In genomic region chr12:69510176-69510827, GRCh38 we compare ENCODE assay signal across 16 cellular contexts. TPM values are rescaled to one million over a fixed set of nuclear protein-coding genes. Genes with fewer than 3 reads are reported as not detected.
DNase-seq lines count a peak whose midpoint lies in the region; TF ChIP-seq lines count a peak whose summit lies in the region.
"Had no signal": no experiment of that assay in that cellular context is flagged by ENCODE, and none has a peak within 500 bp of the region (broad histone marks: within the 10 kb centered on the region; RNA-seq: fewer than 3 reads in every experiment).

No MANE protein-coding gene starts in this region.

- peak overlapping the region; percentile 25 for H3K4me2 ChIP-seq in neural progenitor cell

- peaks cover 100% of the 10 kb centered on the region for H3K79me2 ChIP-seq in neural progenitor cell (ENCODE audit: low read depth)

- H3K4me3 Mint-ChIP-seq in neural progenitor cell = no peak overlapping the region
- H3K4me3 Mint-ChIP-seq: activated naive CD8-positive, alpha-beta T cell treated with anti-CD3 and anti-CD28 coated beads, Interleukin-2, amount 10 ng/mL, durations not matched to agents 7 days and 5 days had no signal

- H3K36me3 ChIP-seq in neural progenitor cell = no peaks in the 10 kb centered on the region
- H3K36me3 ChIP-seq: esophagus muscularis mucosa, lower lobe of right lung, uterus had no signal

- no peak overlapping the region for H3K9ac ChIP-seq in neural progenitor cell

- H2AFZ ChIP-seq in neural progenitor cell (replicated peaks) = no peak overlapping the region

- H3K4me1 ChIP-seq in neural progenitor cell = peaks cover 43% of the 10 kb centered on the region

- H3F3A ChIP-seq in neural progenitor cell (ENCODE audit: low read depth) = no peaks in the 10 kb centered on the region

- DNase-seq in DMS79 (lab: John Stamatoyannopoulos, UW) (peak; percentile 10), LNCaP clone FGC (ENCODE audit: low read depth) (peak; percentile 77), neural progenitor cell (ENCODE audit: low spot score) (no peak), GM19238 (ENCODE audit: insufficient read length, low spot score) (no peak), NCI-H1694 (lab: John Stamatoyannopoulos, UW) (no peak), NCI-H526 treated with DMSO at 0.1 percent for 48 hours (lab: John Stamatoyannopoulos, UW) (no peak)
- DNase-seq: activated naive CD8-positive, alpha-beta T cell treated with anti-CD3 and anti-CD28 coated beads, Interleukin-2, amount 10 ng/mL, durations not matched to agents 7 days and 5 days; dorsolateral prefrontal cortex; GF-D8; lower lobe of right lung; PC-3; stimulated activated CD4-positive, alpha-beta T cell treated with anti-CD3 and anti-CD28 coated beads, Interleukin-2, amount 100 ng/mL, for 24 hours; uterus had no signal

- no peaks in the 10 kb centered on the region for H3K9me3 ChIP-seq in neural progenitor cell (ENCODE audit: low read depth)
- H3K9me3 ChIP-seq: esophagus muscularis mucosa, lower lobe of right lung, uterus had no signal

- H3K27me3 ChIP-seq in neural progenitor cell = no peaks in the 10 kb centered on the region
- H3K27me3 ChIP-seq: dorsolateral prefrontal cortex, esophagus muscularis mucosa, uterus had no signal

- no peaks in the 10 kb centered on the region for H3K36me3 Mint-ChIP-seq in neural progenitor cell

- H3K27ac Mint-ChIP-seq in neural progenitor cell = peak overlapping the region; percentile 9
- H3K27ac Mint-ChIP-seq: activated naive CD8-positive, alpha-beta T cell treated with anti-CD3 and anti-CD28 coated beads, Interleukin-2, amount 10 ng/mL, durations not matched to agents 7 days and 5 days had no signal

- H3K4me3 ChIP-seq in LNCaP clone FGC (ENCODE audit: low read depth, low read length) (no peak overlapping the region), neural progenitor cell (no peak overlapping the region)
- H3K4me3 ChIP-seq: esophagus muscularis mucosa, GM12878, lower lobe of right lung, uterus had no signal

- no peaks in the 10 kb centered on the region for H3K9me3 Mint-ChIP-seq in neural progenitor cell

- H3K27ac ChIP-seq in VCaP (peak overlapping the region; percentile 27), neural progenitor cell (peak overlapping the region; percentile 48)
- H3K27ac ChIP-seq: esophagus muscularis mucosa, lower lobe of right lung had no signal

- H3K4me1 Mint-ChIP-seq in neural progenitor cell = peaks cover 44% of the 10 kb centered on the region

- no peak for TF ChIP-seq CTCF in LNCaP clone FGC (IDR thresholded peaks at IDR 0.05; ENCODE audit: control insufficient read depth, extremely low read depth, insufficient read depth)
- TF ChIP-seq CTCF in VCaP (conservative IDR thresholded peaks at IDR 0.05) = no peak
- no peak for TF ChIP-seq CTCF in neural progenitor cell (IDR thresholded peaks at IDR 0.05)

- no peaks in the 10 kb centered on the region for H3K27me3 Mint-ChIP-seq in neural progenitor cell (ENCODE audit: insufficient read depth, low read depth)
- H3K27me3 Mint-ChIP-seq: activated naive CD8-positive, alpha-beta T cell treated with anti-CD3 and anti-CD28 coated beads, Interleukin-2, amount 10 ng/mL, durations not matched to agents 7 days and 5 days had no signal

- H4K20me1 ChIP-seq in neural progenitor cell (ENCODE audit: low read depth) = peaks cover 81% of the 10 kb centered on the region

RNA-seq across cellular contexts. Expression of gene FRS2, which starts 40.1 kb away (rescaled TPM):
- 89.0 and 128 TPM in 2 replicates for total RNA-seq in neural progenitor cell (ENCODE audit: low replicate concordance)

Comparison
In these comparisons a context has a peak if more than half of its experiments do, and no peak if none do; other contexts are left out.
1. DNase-seq: peak in DMS79 (single experiment) and LNCaP clone FGC (single experiment); none in neural progenitor cell (single experiment), GM19238 (single experiment), NCI-H1694 (single experiment) and NCI-H526 treated with DMSO at 0.1 percent for 48 hours (single experiment).